Comparison of ENCODE assay signal across 1 cellular context in genomic region chr22:37624876-37625275, GRCh38.
TF ChIP-seq lines count a peak whose summit lies in the region.

No MANE protein-coding gene starts in this region.

TF ChIP-seq in GM23338, 12 proteins besides CTCF, POLR2A, EP300 and RAD21 (continued from another document):
- TF ChIP-seq ZNF331 (CRISPR knock-in tag; IDR thresholded peaks at IDR 0.05; ENCODE audit: low read depth), result no peak
- no peak for TF ChIP-seq EZH2 (IDR thresholded peaks at IDR 0.05; ENCODE audit: low read depth, unreplicated experiment)
- TF ChIP-seq CREB1 (CRISPR knock-in tag; IDR thresholded peaks at IDR 0.05; ENCODE audit: low read depth), result no peak
- TF ChIP-seq, protein P1, sequence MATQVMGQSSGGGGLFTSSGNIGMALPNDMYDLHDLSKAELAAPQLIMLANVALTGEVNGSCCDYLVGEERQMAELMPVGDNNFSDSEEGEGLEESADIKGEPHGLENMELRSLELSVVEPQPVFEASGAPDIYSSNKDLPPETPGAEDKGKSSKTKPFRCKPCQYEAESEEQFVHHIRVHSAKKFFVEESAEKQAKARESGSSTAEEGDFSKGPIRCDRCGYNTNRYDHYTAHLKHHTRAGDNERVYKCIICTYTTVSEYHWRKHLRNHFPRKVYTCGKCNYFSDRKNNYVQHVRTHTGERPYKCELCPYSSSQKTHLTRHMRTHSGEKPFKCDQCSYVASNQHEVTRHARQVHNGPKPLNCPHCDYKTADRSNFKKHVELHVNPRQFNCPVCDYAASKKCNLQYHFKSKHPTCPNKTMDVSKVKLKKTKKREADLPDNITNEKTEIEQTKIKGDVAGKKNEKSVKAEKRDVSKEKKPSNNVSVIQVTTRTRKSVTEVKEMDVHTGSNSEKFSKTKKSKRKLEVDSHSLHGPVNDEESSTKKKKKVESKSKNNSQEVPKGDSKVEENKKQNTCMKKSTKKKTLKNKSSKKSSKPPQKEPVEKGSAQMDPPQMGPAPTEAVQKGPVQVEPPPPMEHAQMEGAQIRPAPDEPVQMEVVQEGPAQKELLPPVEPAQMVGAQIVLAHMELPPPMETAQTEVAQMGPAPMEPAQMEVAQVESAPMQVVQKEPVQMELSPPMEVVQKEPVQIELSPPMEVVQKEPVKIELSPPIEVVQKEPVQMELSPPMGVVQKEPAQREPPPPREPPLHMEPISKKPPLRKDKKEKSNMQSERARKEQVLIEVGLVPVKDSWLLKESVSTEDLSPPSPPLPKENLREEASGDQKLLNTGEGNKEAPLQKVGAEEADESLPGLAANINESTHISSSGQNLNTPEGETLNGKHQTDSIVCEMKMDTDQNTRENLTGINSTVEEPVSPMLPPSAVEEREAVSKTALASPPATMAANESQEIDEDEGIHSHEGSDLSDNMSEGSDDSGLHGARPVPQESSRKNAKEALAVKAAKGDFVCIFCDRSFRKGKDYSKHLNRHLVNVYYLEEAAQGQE (IDR thresholded peaks at IDR 0.05; ENCODE audit: unreplicated experiment), result no peak
- TF ChIP-seq STAT1 (IDR thresholded peaks at IDR 0.05; ENCODE audit: unreplicated experiment), result no peak
- TF ChIP-seq, protein P2, sequence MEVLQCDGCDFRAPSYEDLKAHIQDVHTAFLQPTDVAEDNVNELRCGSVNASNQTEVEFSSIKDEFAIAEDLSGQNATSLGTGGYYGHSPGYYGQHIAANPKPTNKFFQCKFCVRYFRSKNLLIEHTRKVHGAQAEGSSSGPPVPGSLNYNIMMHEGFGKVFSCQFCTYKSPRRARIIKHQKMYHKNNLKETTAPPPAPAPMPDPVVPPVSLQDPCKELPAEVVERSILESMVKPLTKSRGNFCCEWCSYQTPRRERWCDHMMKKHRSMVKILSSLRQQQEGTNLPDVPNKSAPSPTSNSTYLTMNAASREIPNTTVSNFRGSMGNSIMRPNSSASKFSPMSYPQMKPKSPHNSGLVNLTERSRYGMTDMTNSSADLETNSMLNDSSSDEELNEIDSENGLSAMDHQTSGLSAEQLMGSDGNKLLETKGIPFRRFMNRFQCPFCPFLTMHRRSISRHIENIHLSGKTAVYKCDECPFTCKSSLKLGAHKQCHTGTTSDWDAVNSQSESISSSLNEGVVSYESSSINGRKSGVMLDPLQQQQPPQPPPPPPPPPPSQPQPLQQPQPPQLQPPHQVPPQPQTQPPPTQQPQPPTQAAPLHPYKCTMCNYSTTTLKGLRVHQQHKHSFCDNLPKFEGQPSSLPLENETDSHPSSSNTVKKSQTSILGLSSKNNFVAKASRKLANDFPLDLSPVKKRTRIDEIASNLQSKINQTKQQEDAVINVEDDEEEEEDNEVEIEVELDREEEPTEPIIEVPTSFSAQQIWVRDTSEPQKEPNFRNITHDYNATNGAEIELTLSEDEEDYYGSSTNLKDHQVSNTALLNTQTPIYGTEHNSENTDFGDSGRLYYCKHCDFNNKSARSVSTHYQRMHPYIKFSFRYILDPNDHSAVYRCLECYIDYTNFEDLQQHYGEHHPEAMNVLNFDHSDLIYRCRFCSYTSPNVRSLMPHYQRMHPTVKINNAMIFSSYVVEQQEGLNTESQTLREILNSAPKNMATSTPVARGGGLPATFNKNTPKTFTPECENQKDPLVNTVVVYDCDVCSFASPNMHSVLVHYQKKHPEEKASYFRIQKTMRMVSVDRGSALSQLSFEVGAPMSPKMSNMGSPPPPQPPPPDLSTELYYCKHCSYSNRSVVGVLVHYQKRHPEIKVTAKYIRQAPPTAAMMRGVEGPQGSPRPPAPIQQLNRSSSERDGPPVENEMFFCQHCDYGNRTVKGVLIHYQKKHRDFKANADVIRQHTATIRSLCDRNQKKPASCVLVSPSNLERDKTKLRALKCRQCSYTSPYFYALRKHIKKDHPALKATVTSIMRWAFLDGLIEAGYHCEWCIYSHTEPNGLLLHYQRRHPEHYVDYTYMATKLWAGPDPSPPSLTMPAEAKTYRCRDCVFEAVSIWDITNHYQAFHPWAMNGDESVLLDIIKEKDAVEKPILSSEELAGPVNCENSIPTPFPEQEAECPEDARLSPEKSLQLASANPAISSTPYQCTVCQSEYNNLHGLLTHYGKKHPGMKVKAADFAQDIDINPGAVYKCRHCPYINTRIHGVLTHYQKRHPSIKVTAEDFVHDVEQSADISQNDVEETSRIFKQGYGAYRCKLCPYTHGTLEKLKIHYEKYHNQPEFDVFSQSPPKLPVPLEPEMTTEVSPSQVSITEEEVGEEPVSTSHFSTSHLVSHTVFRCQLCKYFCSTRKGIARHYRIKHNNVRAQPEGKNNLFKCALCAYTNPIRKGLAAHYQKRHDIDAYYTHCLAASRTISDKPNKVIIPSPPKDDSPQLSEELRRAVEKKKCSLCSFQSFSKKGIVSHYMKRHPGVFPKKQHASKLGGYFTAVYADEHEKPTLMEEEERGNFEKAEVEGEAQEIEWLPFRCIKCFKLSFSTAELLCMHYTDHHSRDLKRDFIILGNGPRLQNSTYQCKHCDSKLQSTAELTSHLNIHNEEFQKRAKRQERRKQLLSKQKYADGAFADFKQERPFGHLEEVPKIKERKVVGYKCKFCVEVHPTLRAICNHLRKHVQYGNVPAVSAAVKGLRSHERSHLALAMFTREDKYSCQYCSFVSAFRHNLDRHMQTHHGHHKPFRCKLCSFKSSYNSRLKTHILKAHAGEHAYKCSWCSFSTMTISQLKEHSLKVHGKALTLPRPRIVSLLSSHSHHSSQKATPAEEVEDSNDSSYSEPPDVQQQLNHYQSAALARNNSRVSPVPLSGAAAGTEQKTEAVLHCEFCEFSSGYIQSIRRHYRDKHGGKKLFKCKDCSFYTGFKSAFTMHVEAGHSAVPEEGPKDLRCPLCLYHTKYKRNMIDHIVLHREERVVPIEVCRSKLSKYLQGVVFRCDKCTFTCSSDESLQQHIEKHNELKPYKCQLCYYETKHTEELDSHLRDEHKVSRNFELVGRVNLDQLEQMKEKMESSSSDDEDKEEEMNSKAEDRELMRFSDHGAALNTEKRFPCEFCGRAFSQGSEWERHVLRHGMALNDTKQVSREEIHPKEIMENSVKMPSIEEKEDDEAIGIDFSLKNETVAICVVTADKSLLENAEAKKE (CRISPR knock-in tag; IDR thresholded peaks at IDR 0.05), result no peak
